In the genomic region with DNA sequence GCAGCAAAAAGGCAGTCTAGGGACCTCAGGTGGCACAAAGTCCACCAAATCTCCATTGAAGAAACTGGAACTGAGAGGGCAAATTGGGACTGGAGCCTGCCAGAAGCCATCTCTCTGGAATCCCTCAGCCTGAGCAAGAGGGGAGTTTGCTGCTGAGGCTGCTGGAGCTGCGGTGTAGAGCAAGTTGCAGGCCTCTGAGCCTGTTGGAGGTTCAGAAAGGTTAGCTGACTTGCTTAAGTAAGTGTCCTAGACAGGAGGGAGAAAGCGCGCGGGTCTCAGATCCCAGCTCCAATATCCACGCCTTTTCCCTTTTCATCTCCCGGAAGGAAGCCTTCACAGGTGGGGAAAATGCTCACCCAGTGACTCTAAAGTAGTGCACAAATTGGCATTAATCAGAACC, we compare ENCODE assay signal across 9 cellular contexts. TPM values are rescaled to one million over a fixed set of nuclear protein-coding genes. Genes with fewer than 3 reads are reported as not detected.
A peak's percentile ranks its signal among the peaks of the same experiment; 100 is the strongest.
DNase-seq lines count a peak whose midpoint lies in the region; ATAC-seq and TF ChIP-seq lines count a peak whose summit lies in the region.
"Had no signal": no experiment of that assay in that cellular context is flagged by ENCODE, and none has a peak within 500 bp of the region (broad histone marks: within the 10 kb centered on the region; RNA-seq: fewer than 3 reads in every experiment).

No MANE protein-coding gene starts in this region.

- peak overlapping the region; percentile 95 for H3K4me3 Mint-ChIP-seq in activated naive CD8-positive, alpha-beta T cell
- H3K4me3 Mint-ChIP-seq in activated naive CD8-positive, alpha-beta T cell treated with anti-CD3 and anti-CD28 coated beads for 36 hours = no peak overlapping the region
- peak overlapping the region; percentile 94 for H3K4me3 Mint-ChIP-seq in type B pancreatic cell

- in situ Hi-C loops in GM13976 (cut with MboI; ENCODE audit: low sequenced_read_pairs, unreplicated experiment) = no loop called here

- H3K4me1 ChIP-seq in muscle layer of colon (ENCODE audit: insufficient read depth, low read length) = peaks cover 45% of the 10 kb centered on the region

- ATAC-seq in HG02623 (IDR thresholded peaks at IDR 0.05; ENCODE audit: unreplicated experiment) (no peak), HG03457 (IDR thresholded peaks at IDR 0.05; ENCODE audit: unreplicated experiment) (no peak)

- no peaks in the 10 kb centered on the region for H3K36me3 ChIP-seq in muscle layer of colon (ENCODE audit: insufficient read depth, low read length)

- H3K9me3 ChIP-seq in muscle layer of colon (ENCODE audit: low read length) = no peaks in the 10 kb centered on the region

- no peaks in the 10 kb centered on the region for H3K27me3 Mint-ChIP-seq in activated naive CD8-positive, alpha-beta T cell
- H3K27me3 Mint-ChIP-seq in activated naive CD8-positive, alpha-beta T cell treated with anti-CD3 and anti-CD28 coated beads for 36 hours = no peaks in the 10 kb centered on the region
- H3K27me3 Mint-ChIP-seq in type B pancreatic cell = no peaks in the 10 kb centered on the region

- H3K9ac ChIP-seq in muscle layer of colon (ENCODE audit: low read length) = peak overlapping the region; percentile 57

- no peaks in the 10 kb centered on the region for H3K9me3 Mint-ChIP-seq in activated naive CD8-positive, alpha-beta T cell (ENCODE audit: low read depth)
- H3K9me3 Mint-ChIP-seq in activated naive CD8-positive, alpha-beta T cell treated with anti-CD3 and anti-CD28 coated beads for 36 hours = peaks cover 7% of the 10 kb centered on the region
- peaks cover 5% of the 10 kb centered on the region for H3K9me3 Mint-ChIP-seq in type B pancreatic cell

- no peaks in the 10 kb centered on the region for H3K27me3 ChIP-seq in muscle layer of colon (ENCODE audit: control insufficient read depth in 1 of 2, insufficient read depth in 2 of 2, low read length in 2 of 2)

- TF ChIP-seq CTCF in coronary artery (IDR thresholded peaks at IDR 0.05) (no peak), type B pancreatic cell (conservative IDR thresholded peaks at IDR 0.05) (no peak), GM13976 (IDR thresholded peaks at IDR 0.05; ENCODE audit: borderline replicate concordance, control extremely low read depth, extremely low read depth, insufficient read depth, missing control alignments) (no peak)

- H3K4me1 Mint-ChIP-seq in activated naive CD8-positive, alpha-beta T cell (ENCODE audit: low read depth) = peaks cover 42% of the 10 kb centered on the region
- peaks cover 33% of the 10 kb centered on the region for H3K4me1 Mint-ChIP-seq in activated naive CD8-positive, alpha-beta T cell treated with anti-CD3 and anti-CD28 coated beads for 36 hours
- peaks cover 38% of the 10 kb centered on the region for H3K4me1 Mint-ChIP-seq in type B pancreatic cell (ENCODE audit: unreplicated experiment)

- H3K27ac ChIP-seq in coronary artery = peak overlapping the region; percentile 92 to 100
- peak overlapping the region; percentile 94 for H3K27ac ChIP-seq in muscle layer of colon (ENCODE audit: low read depth, low read length)

- H3K36me3 Mint-ChIP-seq in activated naive CD8-positive, alpha-beta T cell = no peaks in the 10 kb centered on the region
- peaks cover 2% of the 10 kb centered on the region for H3K36me3 Mint-ChIP-seq in activated naive CD8-positive, alpha-beta T cell treated with anti-CD3 and anti-CD28 coated beads for 36 hours
- no peaks in the 10 kb centered on the region for H3K36me3 Mint-ChIP-seq in type B pancreatic cell

- peak overlapping the region; percentile 16 for H3K27ac Mint-ChIP-seq in activated naive CD8-positive, alpha-beta T cell
- H3K27ac Mint-ChIP-seq in activated naive CD8-positive, alpha-beta T cell treated with anti-CD3 and anti-CD28 coated beads for 36 hours = no peak overlapping the region
- peak overlapping the region; percentile 90 for H3K27ac Mint-ChIP-seq in type B pancreatic cell

- peak overlapping the region; percentile 93 for H3K4me3 ChIP-seq in coronary artery
- H3K4me3 ChIP-seq in muscle layer of colon (ENCODE audit: low read depth in 1 of 2, low read length in 2 of 2) = peak overlapping the region in 1 of 2 donors; percentile 87

- DNase-seq in activated naive CD8-positive, alpha-beta T cell treated with anti-CD3 and anti-CD28 coated beads for 36 hours = no peak
- no peak for DNase-seq in coronary artery (ENCODE audit: low spot score)
- DNase-seq in type B pancreatic cell (ENCODE audit: extremely low spot score, unreplicated experiment) = no peak
- no peak for DNase-seq in GM13976 (ENCODE audit: low spot score)
- DNase-seq: NCI-H446 treated with DMSO at 0.1 percent for 48 hours had no signal

RNA-seq across cellular contexts. Expression of a gene that starts 1.4 kb away (rescaled TPM):
- total RNA-seq in activated naive CD8-positive, alpha-beta T cell treated with anti-CD3 and anti-CD28 coated beads for 36 hours = 10 to 100 TPM; 30.4 to 32.1 TPM
- total RNA-seq in type B pancreatic cell (ENCODE audit: low replicate concordance) = 34.4 and 88.1 TPM in 2 replicates
